ENCODE assay signal across 21 cellular contexts in genomic region chr6:20933057-20933792, GRCh38.
DNase-seq lines count a peak whose midpoint lies in the region; ATAC-seq, FAIRE-seq and TF ChIP-seq lines count a peak whose summit lies in the region.
"Had no signal": no experiment of that assay in that cellular context is flagged by ENCODE, and none has a peak within 500 bp of the region (broad histone marks: within the 10 kb centered on the region; RNA-seq: fewer than 3 reads in every experiment).

No MANE protein-coding gene starts in this region.

- no peaks in the 10 kb centered on the region for H3K9me3 Mint-ChIP-seq in activated T-helper 2 cell treated with anti-CD3 and anti-CD28 coated beads, Interferon-gamma antibody, Interleukin-2, Interleukin-4, amounts not matched to agents 10 μg/mL and 5 μg/mL and 100 μg/mL, durations not matched to agents 14 hours and 24 hours and 36 hours

- no peak overlapping the region for H3K27ac Mint-ChIP-seq in activated T-helper 2 cell treated with anti-CD3 and anti-CD28 coated beads, Interferon-gamma antibody, Interleukin-2, Interleukin-4, amounts not matched to agents 10 μg/mL and 5 μg/mL and 100 μg/mL, durations not matched to agents 14 hours and 24 hours and 36 hours
- H3K27ac Mint-ChIP-seq: activated naive CD8-positive, alpha-beta T cell treated with anti-CD3 and anti-CD28 coated beads, Interleukin-2, amount 10 ng/mL, durations not matched to agents 7 days and 5 days; CD8-positive, alpha-beta memory T cell had no signal

- no peaks in the 10 kb centered on the region for H3K36me3 Mint-ChIP-seq in activated T-helper 2 cell treated with anti-CD3 and anti-CD28 coated beads, Interferon-gamma antibody, Interleukin-2, Interleukin-4, amounts not matched to agents 10 μg/mL and 5 μg/mL and 100 μg/mL, durations not matched to agents 14 hours and 24 hours and 36 hours (ENCODE audit: low read depth)

- H3K4me3 Mint-ChIP-seq in activated T-helper 2 cell treated with anti-CD3 and anti-CD28 coated beads, Interferon-gamma antibody, Interleukin-2, Interleukin-4, amounts not matched to agents 10 μg/mL and 5 μg/mL and 100 μg/mL, durations not matched to agents 14 hours and 24 hours and 36 hours (ENCODE audit: low read depth): no peak overlapping the region
- H3K4me3 Mint-ChIP-seq: activated naive CD8-positive, alpha-beta T cell treated with anti-CD3 and anti-CD28 coated beads, Interleukin-2, amount 10 ng/mL, durations not matched to agents 7 days and 5 days; CD8-positive, alpha-beta memory T cell had no signal

- no peak for TF ChIP-seq CTCF in LNCaP clone FGC (IDR thresholded peaks at IDR 0.05; ENCODE audit: control insufficient read depth, extremely low read depth, insufficient read depth)

- in situ Hi-C loops in Caki2 (cut with HindIII; ENCODE audit: low pct_unique_long_range_greater_than_20kb, low sequenced_read_pairs): no loop called here

- peak; percentile 39 for DNase-seq in Caki2 (ENCODE audit: low read depth)
- DNase-seq in LNCaP clone FGC (ENCODE audit: low read depth): peak; percentile 65
- DNase-seq in NCI-H345 (lab: John Stamatoyannopoulos, UW): peak; percentile 66
- DNase-seq in dermis blood vessel endothelial cell: no peak
- DNase-seq in activated T-helper 2 cell treated with anti-CD3 and anti-CD28 coated beads, Interferon-gamma antibody, Interleukin-2, Interleukin-4, amounts not matched to agents 10 μg/mL and 5 μg/mL and 100 μg/mL, durations not matched to agents 14 hours and 24 hours and 36 hours (ENCODE audit: low spot score): no peak
- DNase-seq: activated CD4-positive, alpha-beta T cell treated with anti-CD3 and anti-CD28 coated beads, Interleukin-2, amount 50 U/mL, for 4 hours; activated naive CD8-positive, alpha-beta T cell treated with anti-CD3 and anti-CD28 coated beads, Interleukin-2, amount 10 ng/mL, durations not matched to agents 7 days and 5 days; activated T-cell treated with anti-CD3 and anti-CD28 coated beads, Interleukin-2, amount 50 U/mL, for 48 hours; CD8-positive, alpha-beta memory T cell; erythroblast; left lung; NCI-H526 treated with DMSO at 0.1 percent for 48 hours; pancreas; stimulated activated CD4-positive, alpha-beta T cell treated with anti-CD3 and anti-CD28 coated beads, Interleukin-2, amount 100 ng/mL, for 48 hours; uterus had no signal

- intact Hi-C loops in activated T-helper 2 cell treated with anti-CD3 and anti-CD28 coated beads, Interferon-gamma antibody, Interleukin-2, Interleukin-4, amounts not matched to agents 10 μg/mL and 5 μg/mL and 100 μg/mL, durations not matched to agents 14 hours and 24 hours and 36 hours (cut with micrococcal nuclease): no loop called here

- peak; percentile 13 for FAIRE-seq in islet of Langerhans (lab: Jason Lieb, UNC)
- FAIRE-seq: GM12892, pancreas had no signal

- no peak overlapping the region for H3K4me3 ChIP-seq in LNCaP clone FGC (ENCODE audit: low read depth, low read length)
- H3K4me3 ChIP-seq: breast epithelium, gastroesophageal sphincter, left lung, pancreas, uterus had no signal

- H3K4me1 Mint-ChIP-seq in activated T-helper 2 cell treated with anti-CD3 and anti-CD28 coated beads, Interferon-gamma antibody, Interleukin-2, Interleukin-4, amounts not matched to agents 10 μg/mL and 5 μg/mL and 100 μg/mL, durations not matched to agents 14 hours and 24 hours and 36 hours (ENCODE audit: low read depth): no peaks in the 10 kb centered on the region
- H3K4me1 Mint-ChIP-seq: activated naive CD8-positive, alpha-beta T cell treated with anti-CD3 and anti-CD28 coated beads, Interleukin-2, amount 10 ng/mL, durations not matched to agents 7 days and 5 days; CD8-positive, alpha-beta memory T cell had no signal

- ATAC-seq in HG03196 (IDR thresholded peaks at IDR 0.05; ENCODE audit: unreplicated experiment) (no peak), HG03354 (IDR thresholded peaks at IDR 0.05; ENCODE audit: poor library complexity, severe bottlenecking, unreplicated experiment) (no peak)
- ATAC-seq: gastroesophageal sphincter, left lung, pancreas had no signal

- no peaks in the 10 kb centered on the region for H3K27me3 Mint-ChIP-seq in activated T-helper 2 cell treated with anti-CD3 and anti-CD28 coated beads, Interferon-gamma antibody, Interleukin-2, Interleukin-4, amounts not matched to agents 10 μg/mL and 5 μg/mL and 100 μg/mL, durations not matched to agents 14 hours and 24 hours and 36 hours (ENCODE audit: low read depth)
- H3K27me3 Mint-ChIP-seq: activated naive CD8-positive, alpha-beta T cell treated with anti-CD3 and anti-CD28 coated beads, Interleukin-2, amount 10 ng/mL, durations not matched to agents 7 days and 5 days; CD8-positive, alpha-beta memory T cell had no signal

Comparison
In these comparisons a context has a peak if more than half of its experiments do, and no peak if none do; other contexts are left out.
1. DNase-seq: peak in Caki2 (single experiment), LNCaP clone FGC (single experiment) and NCI-H345 (single experiment); none in dermis blood vessel endothelial cell (single experiment) and activated T-helper 2 cell treated with anti-CD3 and anti-CD28 coated beads, Interferon-gamma antibody, Interleukin-2, Interleukin-4, amounts not matched to agents 10 μg/mL and 5 μg/mL and 100 μg/mL, durations not matched to agents 14 hours and 24 hours and 36 hours (single experiment).